ENCODE assay signal across 8 cellular contexts in genomic region chr3:45841701-45842491, GRCh38. TPM values are rescaled to one million over a fixed set of nuclear protein-coding genes. Genes with fewer than 3 reads are reported as not detected.
A peak's percentile ranks its signal among the peaks of the same experiment; 100 is the strongest.
DNase-seq lines count a peak whose midpoint lies in the region; ATAC-seq and TF ChIP-seq lines count a peak whose summit lies in the region.

Gene LZTFL1 (minus strand): TSS chr3:45842119. CDS start chr3:45841991, 128 bp downstream.

- peak within 1 kb of the TSS; percentile 82 for H3K27ac Mint-ChIP-seq in activated CD4-positive, alpha-beta T cell treated with anti-CD3 and anti-CD28 coated beads for 36 hours

- H3K27me3 Mint-ChIP-seq in activated CD4-positive, alpha-beta T cell treated with anti-CD3 and anti-CD28 coated beads for 36 hours, result no peaks in the 10 kb centered on the region

- CTCF ChIA-PET in AG04449 (lab: Yijun Ruan, JAX), result interaction anchor here (0.9 to 3.5 kb wide), 5 partner anchors 10 to 236 kb away, joined by 3 to 15 read pairs (median 5); no protein-coding TSS in a partner anchor
- CTCF ChIA-PET in activated CD4-positive, alpha-beta T cell treated with anti-CD3 and anti-CD28 coated beads for 36 hours (lab: Charles Lee), result interaction anchor here (0.6 to 2.4 kb wide), 10 partner anchors 9 to 473 kb away, joined by 3 to 7 read pairs (median 4); no protein-coding TSS in a partner anchor

- peak within 1 kb of the TSS; percentile 87 for H3K4me3 Mint-ChIP-seq in activated CD4-positive, alpha-beta T cell treated with anti-CD3 and anti-CD28 coated beads for 36 hours

- DNase-seq in AG04449 (ENCODE audit: low read depth, low spot score) (peak; percentile 77), NCI-H510A (lab: John Stamatoyannopoulos, UW) (peak; percentile 88), choroid plexus epithelial cell (ENCODE audit: low read depth) (peak; percentile 98), kidney glomerular epithelial cell (lab: John Stamatoyannopoulos, UW) (peak; percentile 94)
- DNase-seq in activated CD4-positive, alpha-beta T cell treated with anti-CD3 and anti-CD28 coated beads for 36 hours, result peak; percentile 94
- peak; percentile 83 to 84 for DNase-seq in stimulated activated CD4-positive, alpha-beta T cell treated with anti-CD3 and anti-CD28 coated beads, Interleukin-15, amount 100 ng/mL, for 48 hours (ENCODE audit: low read depth in 2 of 2)

- ATAC-seq in HG03342 (IDR thresholded peaks at IDR 0.05; ENCODE audit: unreplicated experiment), result peak; percentile 96
- ATAC-seq in activated CD4-positive, alpha-beta T cell treated with anti-CD3 and anti-CD28 coated beads for 36 hours, result peak; percentile 89

- POLR2A ChIA-PET in AG04449 (lab: Yijun Ruan, JAX), result interaction anchor here (0.6 to 1.1 kb wide), 3 partner anchors 24 to 337 kb away, joined by 3 to 5 read pairs (median 3); no protein-coding TSS in a partner anchor
- POLR2A ChIA-PET in activated CD4-positive, alpha-beta T cell treated with anti-CD3 and anti-CD28 coated beads for 36 hours (lab: Charles Lee), result interaction anchor here (0.6 to 0.9 kb wide), 3 partner anchors 16 to 1005 kb away, joined by 3 to 5 read pairs (median 3); no protein-coding TSS in a partner anchor

- H3K4me3 ChIP-seq in AG04449 (ENCODE audit: low read depth, low read length) (peak within 1 kb of the TSS; percentile 87), choroid plexus epithelial cell (ENCODE audit: low read depth, low read length) (peak within 1 kb of the TSS; percentile 97)

- peaks cover 14% of the 10 kb centered on the region for H3K4me1 Mint-ChIP-seq in activated CD4-positive, alpha-beta T cell treated with anti-CD3 and anti-CD28 coated beads for 36 hours

- peak; percentile 25 for TF ChIP-seq POLR2A in GM18951 (IDR thresholded peaks at IDR 0.05; ENCODE audit: extremely low read depth, insufficient read depth, insufficient read length)

- H3K9me3 Mint-ChIP-seq in activated CD4-positive, alpha-beta T cell treated with anti-CD3 and anti-CD28 coated beads for 36 hours (ENCODE audit: low read depth), result no peaks in the 10 kb centered on the region

- no peaks in the 10 kb centered on the region for H3K36me3 Mint-ChIP-seq in activated CD4-positive, alpha-beta T cell treated with anti-CD3 and anti-CD28 coated beads for 36 hours (ENCODE audit: low read depth)

- no peak for TF ChIP-seq CTCF in AG04449 (IDR thresholded peaks at IDR 0.05; ENCODE audit: insufficient read depth, low read length, missing control alignments)
- TF ChIP-seq CTCF in choroid plexus epithelial cell (conservative IDR thresholded peaks at IDR 0.05; ENCODE audit: low read depth, low read length), result no peak

- in situ Hi-C loops in GM18951 (cut with MboI; ENCODE audit: low sequenced_read_pairs, unreplicated experiment), result no loop called here

- intact Hi-C loops in activated CD4-positive, alpha-beta T cell treated with anti-CD3 and anti-CD28 coated beads for 36 hours (cut with DNase I, micrococcal nuclease), result loop anchor here (1.0 to 5.0 kb wide), 6 partner anchors 19 to 454 kb away; partner anchors contain the start of gene LARS2 (in 1 of the 2)

RNA-seq across cellular contexts. Expression of gene LZTFL1, which starts in this region (rescaled TPM):
- 1 to 10 TPM; 4.5 to 6.6 TPM for total RNA-seq in activated CD4-positive, alpha-beta T cell treated with anti-CD3 and anti-CD28 coated beads for 36 hours

Comparison
In these comparisons a context has a peak if more than half of its experiments do, and no peak if none do; other contexts are left out.
1. Peak in every context shown above with its lines: DNase-seq, ATAC-seq and H3K4me3 ChIP-seq.